15 cellular contexts compared by ENCODE assay signal in the genomic region with DNA sequence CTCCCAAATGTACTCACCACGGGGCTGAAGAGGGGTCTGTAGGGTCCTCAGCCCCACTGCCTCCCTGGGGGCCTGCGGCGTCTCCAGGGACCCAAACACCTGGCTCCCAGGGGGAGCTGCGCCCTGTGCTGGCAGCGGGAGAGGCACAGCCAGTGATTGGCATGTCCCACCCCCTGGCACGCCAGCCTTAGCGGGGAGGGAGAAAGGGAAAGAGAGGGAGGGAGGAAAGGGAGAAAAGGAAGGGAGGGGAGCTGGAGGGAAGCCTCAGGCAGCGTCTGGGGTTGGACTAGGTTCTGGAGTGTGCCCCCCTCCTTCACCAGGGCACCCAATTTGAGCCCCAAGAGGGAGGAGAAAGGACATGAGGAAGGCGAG. TPM values are rescaled to one million over a fixed set of nuclear protein-coding genes. Genes with fewer than 3 reads are reported as not detected.
DNase-seq lines count a peak whose midpoint lies in the region; ATAC-seq and TF ChIP-seq lines count a peak whose summit lies in the region.
"Had no signal": no experiment of that assay in that cellular context is flagged by ENCODE, and none has a peak within 500 bp of the region (broad histone marks: within the 10 kb centered on the region; RNA-seq: fewer than 3 reads in every experiment).

A gene with protein sequence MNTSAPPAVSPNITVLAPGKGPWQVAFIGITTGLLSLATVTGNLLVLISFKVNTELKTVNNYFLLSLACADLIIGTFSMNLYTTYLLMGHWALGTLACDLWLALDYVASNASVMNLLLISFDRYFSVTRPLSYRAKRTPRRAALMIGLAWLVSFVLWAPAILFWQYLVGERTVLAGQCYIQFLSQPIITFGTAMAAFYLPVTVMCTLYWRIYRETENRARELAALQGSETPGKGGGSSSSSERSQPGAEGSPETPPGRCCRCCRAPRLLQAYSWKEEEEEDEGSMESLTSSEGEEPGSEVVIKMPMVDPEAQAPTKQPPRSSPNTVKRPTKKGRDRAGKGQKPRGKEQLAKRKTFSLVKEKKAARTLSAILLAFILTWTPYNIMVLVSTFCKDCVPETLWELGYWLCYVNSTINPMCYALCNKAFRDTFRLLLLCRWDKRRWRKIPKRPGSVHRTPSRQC (minus strand): TSS at position 163 of the 372 bp plus-strand sequence. CDS start 10,263 bp downstream, outside the sequence.

- DNase-seq in activated CD4-positive, alpha-beta memory T cell treated with anti-CD3 and anti-CD28 coated beads for 36 hours, result no peak
- no peak for DNase-seq in activated CD4-positive, alpha-beta memory T cell treated with anti-CD3 and anti-CD28 coated beads, Interleukin-2, amount 10 ng/mL, durations not matched to agents 7 days and 5 days
- no peak for DNase-seq in lung (ENCODE audit: low spot score)
- no peak for DNase-seq in type B pancreatic cell (ENCODE audit: extremely low spot score, unreplicated experiment)
- DNase-seq in effector CD8-positive, alpha-beta T cell (lab: John Stamatoyannopoulos, UW), result no peak
- DNase-seq: activated CD4-positive, alpha-beta T cell treated with anti-CD3 and anti-CD28 coated beads for 48 hours; activated effector memory CD4-positive, alpha-beta T cell treated with Interleukin-2 at 50 U/mL for 16 hours; DMS79; esophagus squamous epithelium; NCI-H1048 had no signal

- H3K4me3 ChIP-seq in lung, result peak within 1 kb of the TSS; percentile 18
- H3K4me3 ChIP-seq: HAP-1 had no signal

- peaks cover 29% of the 10 kb centered on the region for H3K4me1 Mint-ChIP-seq in activated CD4-positive, alpha-beta memory T cell treated with anti-CD3 and anti-CD28 coated beads for 36 hours (ENCODE audit: low read depth)
- H3K4me1 Mint-ChIP-seq in activated CD4-positive, alpha-beta memory T cell treated with anti-CD3 and anti-CD28 coated beads, Interleukin-2, amount 10 ng/mL, durations not matched to agents 7 days and 5 days, result peaks cover 16% of the 10 kb centered on the region
- H3K4me1 Mint-ChIP-seq in brain (peaks cover 67% of the 10 kb centered on the region), type B pancreatic cell (ENCODE audit: unreplicated experiment) (peaks cover 28% of the 10 kb centered on the region)

- no peak within 1 kb of the TSS for H3K4me3 Mint-ChIP-seq in activated CD4-positive, alpha-beta memory T cell treated with anti-CD3 and anti-CD28 coated beads for 36 hours
- H3K4me3 Mint-ChIP-seq in activated CD4-positive, alpha-beta memory T cell treated with anti-CD3 and anti-CD28 coated beads, Interleukin-2, amount 10 ng/mL, durations not matched to agents 7 days and 5 days, result no peak within 1 kb of the TSS
- H3K4me3 Mint-ChIP-seq in brain, result peak within 1 kb of the TSS in 4 of 5 experiments; percentile 64 to 84 (median 76)
- peak within 1 kb of the TSS; percentile 72 for H3K4me3 Mint-ChIP-seq in type B pancreatic cell

- no peak for TF ChIP-seq CTCF in brain (conservative IDR thresholded peaks at IDR 0.05)
- no peak for TF ChIP-seq CTCF in lung (IDR thresholded peaks at IDR 0.05; ENCODE audit: control extremely low read depth, extremely low read depth)
- TF ChIP-seq CTCF in type B pancreatic cell (conservative IDR thresholded peaks at IDR 0.05), result no peak

- 24 to 35% methylated on average over 8 to 9 of the region's 9 CpGs for WGBS in lung, 2 donors

- peak within 1 kb of the TSS in 1 of 2 donors; percentile 82 for H3K27ac ChIP-seq in lung (ENCODE audit: low read depth in 1 of 2, low read length in 1 of 2)
- H3K27ac ChIP-seq: esophagus squamous epithelium had no signal

- intact Hi-C loops in activated CD4-positive, alpha-beta memory T cell treated with anti-CD3 and anti-CD28 coated beads for 36 hours (cut with micrococcal nuclease), result no loop called here

- no peaks in the 10 kb centered on the region for H3K9me3 ChIP-seq in lung (ENCODE audit: control insufficient read depth in 2 of 2, insufficient read depth in 1 of 2, low read length in 1 of 2)
- H3K9me3 ChIP-seq: esophagus squamous epithelium, HAP-1 had no signal

- no peaks in the 10 kb centered on the region for H3K27me3 ChIP-seq in lung (ENCODE audit: control insufficient read depth, insufficient read depth)

- peak within 1 kb of the TSS; percentile 40 for H3K27ac Mint-ChIP-seq in activated CD4-positive, alpha-beta memory T cell treated with anti-CD3 and anti-CD28 coated beads for 36 hours
- no peak within 1 kb of the TSS for H3K27ac Mint-ChIP-seq in activated CD4-positive, alpha-beta memory T cell treated with anti-CD3 and anti-CD28 coated beads, Interleukin-2, amount 10 ng/mL, durations not matched to agents 7 days and 5 days
- peak within 1 kb of the TSS in 4 of 5 experiments; percentile 57 to 100 (median 94) for H3K27ac Mint-ChIP-seq in brain
- H3K27ac Mint-ChIP-seq in type B pancreatic cell, result peak within 1 kb of the TSS; percentile 87

- no peaks in the 10 kb centered on the region for H3K36me3 ChIP-seq in lung (ENCODE audit: control insufficient read depth in 2 of 2, insufficient read depth in 2 of 2, low read length in 2 of 2)
- H3K36me3 ChIP-seq: esophagus squamous epithelium, HAP-1 had no signal

- ATAC-seq in lung (ENCODE audit: insufficient read depth, low FRiP score), result no peak
- ATAC-seq in GM21423 (IDR thresholded peaks at IDR 0.05; ENCODE audit: unreplicated experiment), result no peak
- ATAC-seq in GM18868 (IDR thresholded peaks at IDR 0.05; ENCODE audit: unreplicated experiment), result no peak

- no peaks in the 10 kb centered on the region for H3K9me3 Mint-ChIP-seq in activated CD4-positive, alpha-beta memory T cell treated with anti-CD3 and anti-CD28 coated beads for 36 hours
- H3K9me3 Mint-ChIP-seq in activated CD4-positive, alpha-beta memory T cell treated with anti-CD3 and anti-CD28 coated beads, Interleukin-2, amount 10 ng/mL, durations not matched to agents 7 days and 5 days, result no peaks in the 10 kb centered on the region
- H3K9me3 Mint-ChIP-seq in brain (peaks cover 0 to 5% (median 0%) of the 10 kb centered on the region in 5 experiments), type B pancreatic cell (no peaks in the 10 kb centered on the region)

- no peaks in the 10 kb centered on the region for H3K36me3 Mint-ChIP-seq in activated CD4-positive, alpha-beta memory T cell treated with anti-CD3 and anti-CD28 coated beads for 36 hours
- H3K36me3 Mint-ChIP-seq in activated CD4-positive, alpha-beta memory T cell treated with anti-CD3 and anti-CD28 coated beads, Interleukin-2, amount 10 ng/mL, durations not matched to agents 7 days and 5 days (ENCODE audit: low read depth), result no peaks in the 10 kb centered on the region
- H3K36me3 Mint-ChIP-seq in brain (no peaks in the 10 kb centered on the region), type B pancreatic cell (no peaks in the 10 kb centered on the region)

- H3K4me1 ChIP-seq in lung (ENCODE audit: control insufficient read depth in 2 of 2, insufficient read depth in 2 of 2, low read length in 2 of 2), result peaks cover 0 to 30% of the 10 kb centered on the region in 2 donors

- CTCF ChIA-PET in activated CD4-positive, alpha-beta memory T cell treated with anti-CD3 and anti-CD28 coated beads for 36 hours (lab: Charles Lee), result interaction anchor here (3.3 kb wide), 1 partner anchor 15 kb away, joined by 31 read pairs; no protein-coding TSS in a partner anchor
- CTCF ChIA-PET in activated CD4-positive, alpha-beta memory T cell treated with anti-CD3 and anti-CD28 coated beads, Interleukin-2, amount 10 ng/mL, durations not matched to agents 7 days and 5 days (lab: Charles Lee), result interaction anchor here (1.3 kb wide), 1 partner anchor 54 kb away, joined by 3 read pairs; no protein-coding TSS in a partner anchor

- peaks cover 34% of the 10 kb centered on the region for H3K27me3 Mint-ChIP-seq in activated CD4-positive, alpha-beta memory T cell treated with anti-CD3 and anti-CD28 coated beads for 36 hours
- peaks cover 53% of the 10 kb centered on the region for H3K27me3 Mint-ChIP-seq in activated CD4-positive, alpha-beta memory T cell treated with anti-CD3 and anti-CD28 coated beads, Interleukin-2, amount 10 ng/mL, durations not matched to agents 7 days and 5 days
- H3K27me3 Mint-ChIP-seq in brain (peaks cover 40% of the 10 kb centered on the region), type B pancreatic cell (peaks cover 41% of the 10 kb centered on the region)

- POLR2A ChIA-PET in activated CD4-positive, alpha-beta memory T cell treated with anti-CD3 and anti-CD28 coated beads for 36 hours (lab: Charles Lee), result no interaction called here
- POLR2A ChIA-PET in activated CD4-positive, alpha-beta memory T cell treated with anti-CD3 and anti-CD28 coated beads, Interleukin-2, amount 10 ng/mL, durations not matched to agents 7 days and 5 days (lab: Charles Lee), result no interaction called here

RNA-seq across cellular contexts. Expression of the gene that starts here (rescaled TPM):
- total RNA-seq in activated CD4-positive, alpha-beta memory T cell treated with anti-CD3 and anti-CD28 coated beads for 36 hours, result not detected
- not detected for total RNA-seq in activated CD4-positive, alpha-beta memory T cell treated with anti-CD3 and anti-CD28 coated beads, Interleukin-2, amount 10 ng/mL, durations not matched to agents 7 days and 5 days
- polyA plus RNA-seq in brain (ENCODE audit: insufficient read depth, low read depth, low replicate concordance) (18.8 TPM), lung (1 to 10 TPM in 1 of 2 donors, under 1 TPM in 1; 0.38 to 1.3 TPM)
- total RNA-seq in lung (1 to 10 TPM; 1.1 to 1.5 TPM), type B pancreatic cell (ENCODE audit: low replicate concordance) (0.29 and 2.1 TPM in 2 replicates)
- total RNA-seq: myocyte had no signal

Comparison
In these comparisons a context has a peak if more than half of its experiments do, and no peak if none do; other contexts are left out.
1. H3K4me3 Mint-ChIP-seq: peak in brain (4 of 5) and type B pancreatic cell (single experiment); none in activated CD4-positive, alpha-beta memory T cell treated with anti-CD3 and anti-CD28 coated beads for 36 hours (single experiment) and activated CD4-positive, alpha-beta memory T cell treated with anti-CD3 and anti-CD28 coated beads, Interleukin-2, amount 10 ng/mL, durations not matched to agents 7 days and 5 days (single experiment).